In the genomic region with DNA sequence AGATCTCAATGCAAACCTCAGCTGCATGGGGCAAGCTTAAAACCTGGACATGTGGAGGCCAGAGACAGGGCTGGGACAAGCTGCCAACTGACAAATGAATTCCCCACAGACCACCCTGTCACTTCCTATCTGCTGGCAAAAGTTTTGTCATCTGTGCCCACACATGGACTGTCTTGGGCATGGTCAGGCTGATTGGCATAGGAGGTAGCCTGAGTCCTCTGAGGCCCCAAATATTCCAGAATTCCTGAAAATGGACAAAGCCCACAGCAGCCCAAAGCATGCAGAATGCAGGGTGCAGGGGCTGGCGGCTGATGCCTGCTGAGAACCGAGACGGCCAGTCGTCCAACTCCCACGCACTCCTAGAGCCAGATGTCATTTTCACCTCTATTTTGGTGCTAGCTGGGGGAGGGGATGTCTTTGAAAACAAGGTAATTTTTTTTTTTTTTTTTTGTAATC, we compare ENCODE assay signal across 14 cellular contexts.
DNase-seq lines count a peak whose midpoint lies in the region; ATAC-seq, FAIRE-seq and TF ChIP-seq lines count a peak whose summit lies in the region.
"Had no signal": no experiment of that assay in that cellular context is flagged by ENCODE, and none has a peak within 500 bp of the region (broad histone marks: within the 10 kb centered on the region; RNA-seq: fewer than 3 reads in every experiment).

No MANE protein-coding gene starts in this region.

- H3K36me3 ChIP-seq in K562 (ENCODE audit: control insufficient read depth, insufficient read depth, low read length) (no peaks in the 10 kb centered on the region), right lobe of liver (no peaks in the 10 kb centered on the region), vagina (no peaks in the 10 kb centered on the region)

- peak; percentile 46 for ATAC-seq in GM19467 (IDR thresholded peaks at IDR 0.05; ENCODE audit: unreplicated experiment)
- ATAC-seq in HG03045 (IDR thresholded peaks at IDR 0.05; ENCODE audit: unreplicated experiment) = peak; percentile 69
- ATAC-seq in K562 = peak; percentile 70; the same call in 2 of the 3 replicates
- ATAC-seq in right lobe of liver = no peak

- H3K9me1 ChIP-seq in K562 (ENCODE audit: control insufficient read depth, insufficient read depth, low read length) = no peaks in the 10 kb centered on the region

- no peak overlapping the region for H2AFZ ChIP-seq in K562 (ENCODE audit: low read depth, low read length)

- H4K20me1 ChIP-seq in K562 (replicated peaks; ENCODE audit: control insufficient read depth, insufficient read depth, low read length) = no peaks in the 10 kb centered on the region

- TF ChIP-seq RAD21 in K562 (CRISPR knock-in tag; conservative IDR thresholded peaks at IDR 0.05 in 1 of 2, IDR thresholded peaks at IDR 0.05 in 1 of 2) = no peak

- H3K4me3 ChIP-seq in K562 = no peak overlapping the region
- no peak overlapping the region for H3K4me3 ChIP-seq in right lobe of liver
- no peak overlapping the region for H3K4me3 ChIP-seq in vagina

- H3K9me3 ChIP-seq in K562 (replicated peaks; ENCODE audit: control insufficient read depth, insufficient read depth, low read depth, low read length) (no peaks in the 10 kb centered on the region), right lobe of liver (no peaks in the 10 kb centered on the region), vagina (no peaks in the 10 kb centered on the region)

- POLR2A ChIA-PET in K562 (lab: Yijun Ruan, JAX) = no interaction called here

- H3K4me2 ChIP-seq in K562 (ENCODE audit: insufficient read depth, low read length) = no peak overlapping the region

- CTCF ChIA-PET in K562 (lab: Yijun Ruan, JAX; ENCODE audit: low intra/inter-chr PET ratio) = no interaction called here

- TF ChIP-seq EP300 in K562 (IDR thresholded peaks at IDR 0.05; ENCODE audit: low read length) = no peak

- peak; percentile 78 for DNase-seq in DMS 273 treated with DMSO at 0.1 percent for 48 hours (lab: John Stamatoyannopoulos, UW)
- peak in 3 of 4 experiments; percentile 29 to 59 (median 34) for DNase-seq in K562 (ENCODE audit: extremely low read depth in 1 of 4, low spot score in 3 of 4)
- no peak for DNase-seq in right lobe of liver
- DNase-seq in amygdala (lab: John Stamatoyannopoulos, UW) = no peak
- DNase-seq in activated CD4-positive, CD25-positive, alpha-beta regulatory T cell treated with anti-CD3 and anti-CD28 coated beads, Interleukin-2, amount 50 U/mL, for 72 hours = no peak
- no peak for DNase-seq in vagina (ENCODE audit: extremely low spot score in 2 of 2)
- DNase-seq: activated CD4-positive, alpha-beta T cell treated with anti-CD3 and anti-CD28 coated beads, Interleukin-2, amount 50 U/mL, for 48 hours; cortex of kidney; foreskin melanocyte; left cardiac atrium; nucleus accumbens; stimulated activated naive CD4-positive, alpha-beta T cell had no signal

- H3K9ac ChIP-seq in K562 (ENCODE audit: insufficient read depth in 1 of 2, low read depth in 2 of 2, low read length in 2 of 2) = 0 out of 4 replicates have a peak overlapping the region, but pooled peaks of 1 of the 2 experiments have one; percentile 24

- in situ Hi-C loops in K562 (cut with MboI) = no loop called here

- H3K27ac ChIP-seq in K562 (ENCODE audit: extremely low read depth, low read depth, low read length) (no peak overlapping the region), right lobe of liver (no peak overlapping the region), vagina (no peak overlapping the region)

- peaks cover 6 to 26% of the 10 kb centered on the region in 2 experiments for H3K4me1 ChIP-seq in K562 (replicated peaks in 1 of 2; ENCODE audit: control insufficient read depth in 2 of 2, insufficient read depth in 2 of 2, low read length in 2 of 2)
- H3K4me1 ChIP-seq in right lobe of liver = no peaks in the 10 kb centered on the region
- peaks cover 2% of the 10 kb centered on the region for H3K4me1 ChIP-seq in vagina

- intact Hi-C loops in K562 (cut with micrococcal nuclease) (no loop called here), right lobe of liver (cut with DNase I) (no loop called here), vagina (cut with DNase I) (no loop called here)

- H3K27me3 ChIP-seq in K562 (ENCODE audit: control insufficient read depth in 2 of 2, insufficient read depth in 2 of 2, low read length in 2 of 2) (peaks cover 7 to 11% of the 10 kb centered on the region in 2 experiments; a peak in 2 of 5 replicates), right lobe of liver (no peaks in the 10 kb centered on the region), vagina (no peaks in the 10 kb centered on the region)

- TF ChIP-seq CTCF in K562 (IDR thresholded peaks at IDR 0.05 in 2 of 3, conservative IDR thresholded peaks at IDR 0.05 in 1 of 3; ENCODE audit: insufficient read depth in 2 of 3, low read depth in 1 of 3, low read length in 3 of 3) (no peak), right lobe of liver (IDR thresholded peaks at IDR 0.05) (no peak), vagina (IDR thresholded peaks at IDR 0.05) (no peak)

- no peak for FAIRE-seq in K562 (lab: Jason Lieb, UNC)

- TF ChIP-seq POLR2A in K562 (conservative IDR thresholded peaks at IDR 0.05) (no peak), right lobe of liver (IDR thresholded peaks at IDR 0.05) (no peak), vagina (IDR thresholded peaks at IDR 0.05) (no peak)

- H3K79me2 ChIP-seq in K562 (ENCODE audit: control insufficient read depth, insufficient read depth, low read length) = no peaks in the 10 kb centered on the region

- no TSS peak for BruUV-seq in K562 (replicated peaks; lab: Mats Ljungman, UMichigan)

- WGBS in K562 (ENCODE audit: insufficient coverage, low coverage, missing lambda C conversion rate) = 0% methylated on average over 5 of the region's 5 CpGs
- WGBS in right lobe of liver (ENCODE audit: insufficient coverage, low coverage, low lambda C conversion rate, missing lambda C conversion rate) = 77% methylated on average over 5 of the region's 5 CpGs

TF ChIP-seq in K562, 482 proteins besides CTCF, POLR2A, EP300 and RAD21 (continues in another document):
- TF ChIP-seq NCOR1 (IDR thresholded peaks at IDR 0.05) = peak; percentile 41
- TF ChIP-seq KLF1 (tag; IDR thresholded peaks at IDR 0.05) = no peak
- no peak for TF ChIP-seq ZNF24 (IDR thresholded peaks at IDR 0.05)
- TF ChIP-seq SMAD4 (CRISPR knock-in tag; conservative IDR thresholded peaks at IDR 0.05) = 0 out of 2 replicates have a peak, but pooled peaks have one; percentile 63
- no peak for TF ChIP-seq ZNF232 (CRISPR knock-in tag; IDR thresholded peaks at IDR 0.05)
- 0 out of 4 replicates have a peak, but pooled peaks of 1 of the 2 experiments have one; percentile 17 for TF ChIP-seq RCOR1 (IDR thresholded peaks at IDR 0.05; ENCODE audit: borderline replicate concordance in 1 of 2, low read depth in 2 of 2, low read length in 2 of 2)
- TF ChIP-seq ETS2 (tag; IDR thresholded peaks at IDR 0.05; ENCODE audit: borderline replicate concordance, poor library complexity, severe bottlenecking) = no peak
- no peak for TF ChIP-seq MCM2 (IDR thresholded peaks at IDR 0.05; ENCODE audit: low read depth)
- TF ChIP-seq, protein P1, sequence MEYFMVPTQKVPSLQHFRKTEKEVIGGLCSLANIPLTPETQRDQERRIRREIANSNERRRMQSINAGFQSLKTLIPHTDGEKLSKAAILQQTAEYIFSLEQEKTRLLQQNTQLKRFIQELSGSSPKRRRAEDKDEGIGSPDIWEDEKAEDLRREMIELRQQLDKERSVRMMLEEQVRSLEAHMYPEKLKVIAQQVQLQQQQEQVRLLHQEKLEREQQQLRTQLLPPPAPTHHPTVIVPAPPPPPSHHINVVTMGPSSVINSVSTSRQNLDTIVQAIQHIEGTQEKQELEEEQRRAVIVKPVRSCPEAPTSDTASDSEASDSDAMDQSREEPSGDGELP (CRISPR knock-in tag; IDR thresholded peaks at IDR 0.05; ENCODE audit: borderline replicate concordance) = 0 out of 2 replicates have a peak, but pooled peaks have one; percentile 20
- TF ChIP-seq KAT2B (IDR thresholded peaks at IDR 0.05; ENCODE audit: low read depth, low read length) = no peak
- peak; percentile 53; the same call in 1 of the 2 replicates for TF ChIP-seq MEF2A (IDR thresholded peaks at IDR 0.05; ENCODE audit: control insufficient read depth, low read depth, low read length)
- TF ChIP-seq GATAD2B (IDR thresholded peaks at IDR 0.05; ENCODE audit: borderline replicate concordance) = no peak
- TF ChIP-seq CBFA2T2 (conservative IDR thresholded peaks at IDR 0.05) = no peak
- no peak for TF ChIP-seq FOXM1 (IDR thresholded peaks at IDR 0.05; ENCODE audit: low read depth)
- no peak for TF ChIP-seq FOXM1 (CRISPR knock-in tag; IDR thresholded peaks at IDR 0.05; ENCODE audit: low read depth)
- TF ChIP-seq TBL1XR1 (IDR thresholded peaks at IDR 0.05; ENCODE audit: low read length in 2 of 2) = peak in 1 of 2 experiments; percentile 39; a peak in 1 of 4 replicates
- no peak for TF ChIP-seq TAF15 (IDR thresholded peaks at IDR 0.05; ENCODE audit: low read depth, low read length)
- TF ChIP-seq CBFA2T3 (IDR thresholded peaks at IDR 0.05) = peak; percentile 44
- peak; percentile 85 for TF ChIP-seq EGR1 (conservative IDR thresholded peaks at IDR 0.05)
- TF ChIP-seq, protein P2, sequence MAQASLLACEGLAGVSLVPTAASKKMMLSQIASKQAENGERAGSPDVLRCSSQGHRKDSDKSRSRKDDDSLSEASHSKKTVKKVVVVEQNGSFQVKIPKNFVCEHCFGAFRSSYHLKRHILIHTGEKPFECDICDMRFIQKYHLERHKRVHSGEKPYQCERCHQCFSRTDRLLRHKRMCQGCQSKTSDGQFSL (CRISPR knock-in tag; IDR thresholded peaks at IDR 0.05) = no peak
- TF ChIP-seq, protein P2 (tag; IDR thresholded peaks at IDR 0.05) = no peak
- TF ChIP-seq KLF16 (IDR thresholded peaks at IDR 0.05) = peak; percentile 46; the same call in 1 of the 2 replicates
- TF ChIP-seq ZNF384 (IDR thresholded peaks at IDR 0.05; ENCODE audit: low read depth, low read length) = peak; percentile 74; the same call in 1 of the 2 replicates
- no peak for TF ChIP-seq FOXJ2 (tag; IDR thresholded peaks at IDR 0.05)
- TF ChIP-seq MCM7 (IDR thresholded peaks at IDR 0.05) = no peak
- no peak for TF ChIP-seq ZNF41 (CRISPR knock-in tag; conservative IDR thresholded peaks at IDR 0.05)
- TF ChIP-seq CHD4 (IDR thresholded peaks at IDR 0.05; ENCODE audit: insufficient read depth, insufficient replicate concordance, low read depth, low read length, poor library complexity, severe bottlenecking) = no peak

Comparison
In these comparisons a context has a peak if more than half of its experiments do, and no peak if none do; other contexts are left out.
1. DNase-seq: peak in DMS 273 treated with DMSO at 0.1 percent for 48 hours (single experiment) and K562 (3 of 4); none in right lobe of liver (0 of 3), amygdala (0 of 56), activated CD4-positive, CD25-positive, alpha-beta regulatory T cell treated with anti-CD3 and anti-CD28 coated beads, Interleukin-2, amount 50 U/mL, for 72 hours (single experiment) and vagina (0 of 2).
2. ATAC-seq: peak in GM19467 (single experiment), HG03045 (single experiment) and K562 (single experiment); none in right lobe of liver (0 of 4).